8 cellular contexts compared by ENCODE assay signal in genomic region chr2:73736855-73737779, GRCh38. TPM values are rescaled to one million over a fixed set of nuclear protein-coding genes. Genes with fewer than 3 reads are reported as not detected.
DNase-seq lines count a peak whose midpoint lies in the region; ATAC-seq, FAIRE-seq and TF ChIP-seq lines count a peak whose summit lies in the region.

Gene TPRKB (minus strand): TSS chr2:73737345. CDS start chr2:73734569, 2,776 bp downstream.

- peaks cover 16% of the 10 kb centered on the region for H3K36me3 ChIP-seq in endodermal cell (ENCODE audit: control insufficient read depth, insufficient read depth, low read length)

- H3K36me3 Mint-ChIP-seq in endodermal cell (ENCODE audit: low read depth): peaks cover 44% of the 10 kb centered on the region

- peak; percentile 95 for ATAC-seq in GM21367 (IDR thresholded peaks at IDR 0.05; ENCODE audit: unreplicated experiment)

- H3K4me3 ChIP-seq in endodermal cell (ENCODE audit: low read length): peak within 1 kb of the TSS; percentile 93

- no peaks in the 10 kb centered on the region for H3K4me1 ChIP-seq in endodermal cell (ENCODE audit: control insufficient read depth, insufficient read depth, low read length)

- DNase-seq in COLO829 (ENCODE audit: low spot score): peak; percentile 98
- peak; percentile 99 for DNase-seq in HTR-8/SVneo (ENCODE audit: insufficient read length, low spot score)
- peak; percentile 94 for DNase-seq in NOMO-1 treated with dmso at 0.1 percent for 144 hours (lab: John Stamatoyannopoulos, UW; ENCODE audit: unreplicated experiment)
- DNase-seq in activated CD8-positive, alpha-beta memory T cell treated with anti-CD3 and anti-CD28 coated beads for 48 hours (ENCODE audit: low read depth in 2 of 3, low spot score in 2 of 3): peak; percentile 83 to 94 (median 93)
- DNase-seq in endodermal cell: peak; percentile 97
- DNase-seq in mesenteric fat pad (ENCODE audit: low spot score): peak; percentile 98
- peak; percentile 82 for DNase-seq in stimulated activated CD8-positive, alpha-beta memory T cell treated with anti-CD3 and anti-CD28 coated beads, Interleukin-15, amount 100 ng/mL, for 24 hours (ENCODE audit: low read depth)

- peak within 1 kb of the TSS; percentile 55 for H3K9ac ChIP-seq in endodermal cell (ENCODE audit: extremely low read depth, low read length, poor library complexity, severe bottlenecking)

- H3K27me3 Mint-ChIP-seq in endodermal cell (ENCODE audit: insufficient read depth): peaks cover 47% of the 10 kb centered on the region

- no peak for FAIRE-seq in HTR-8/SVneo (lab: Jason Lieb, UNC)

- peaks cover 10% of the 10 kb centered on the region for H3K9me3 Mint-ChIP-seq in endodermal cell

- peaks cover 5% of the 10 kb centered on the region for H3K4me1 Mint-ChIP-seq in endodermal cell

- 5 to 12% methylated on average over 27 to 49 of the region's 49 CpGs for WGBS in endodermal cell (ENCODE audit: insufficient coverage in 1 of 2, insufficient read length in 1 of 2), 2 experiments

- peak within 1 kb of the TSS; percentile 51 for H3K27ac ChIP-seq in endodermal cell (ENCODE audit: low read depth, low read length)

- no peak for TF ChIP-seq CTCF in endodermal cell (conservative IDR thresholded peaks at IDR 0.05)

- H3K27me3 ChIP-seq in endodermal cell (ENCODE audit: control insufficient read depth, insufficient read depth, low read length, poor library complexity, severe bottlenecking): peaks cover 20% of the 10 kb centered on the region

- H3K4me3 Mint-ChIP-seq in endodermal cell: peak within 1 kb of the TSS; percentile 91

- H3K9me3 ChIP-seq in endodermal cell (ENCODE audit: control insufficient read depth, low read length): peaks cover 9% of the 10 kb centered on the region

- H3K27ac Mint-ChIP-seq in endodermal cell: peak within 1 kb of the TSS; percentile 86

RNA-seq across cellular contexts. Expression of gene TPRKB, which starts in this region (rescaled TPM):
- total RNA-seq in endodermal cell (10 to 100 TPM; 37.9 to 42.7 TPM), mesenteric fat pad (22.1 TPM)
- 71.7 TPM for polyA plus RNA-seq in endodermal cell (2013, experiment 1 of 2)
- polyA plus RNA-seq in endodermal cell (2013, experiment 2 of 2): 71.6 TPM

Comparison
In these comparisons a context has a peak if more than half of its experiments do, and no peak if none do; other contexts are left out.
1. Peak in every context shown above with its lines: DNase-seq, ATAC-seq, H3K4me3 ChIP-seq and H3K27ac ChIP-seq.